8 cellular contexts compared by ENCODE assay signal in genomic region chr17:21213005-21213404, GRCh38. TPM values are rescaled to one million over a fixed set of nuclear protein-coding genes. Genes with fewer than 3 reads are reported as not detected.
DNase-seq lines count a peak whose midpoint lies in the region; ATAC-seq and TF ChIP-seq lines count a peak whose summit lies in the region.

No MANE protein-coding gene starts in this region.

- H3K4me2 ChIP-seq in mammary epithelial cell (ENCODE audit: insufficient read depth, low read depth, low read length) = peak overlapping the region; percentile 89

- peaks cover 31% of the 10 kb centered on the region for H3K36me3 ChIP-seq in HUES48 (ENCODE audit: control insufficient read depth, insufficient read depth, low read length)
- H3K36me3 ChIP-seq in mammary epithelial cell (ENCODE audit: insufficient read depth, low read length) = peaks cover 3% of the 10 kb centered on the region

- dilution Hi-C loops in mammary epithelial cell (cut with HindIII; ENCODE audit: low sequenced_read_pairs) = loop anchor here (5.0 kb wide), 2 partner anchors 64 to 81 kb away; no protein-coding TSS in a partner anchor

- H3K27me3 ChIP-seq in HUES48 (ENCODE audit: control insufficient read depth, insufficient read depth, low read length) (no peaks in the 10 kb centered on the region), mammary epithelial cell (ENCODE audit: insufficient read depth, low read length) (no peaks in the 10 kb centered on the region), mononuclear cell (ENCODE audit: insufficient read depth, low read length) (no peaks in the 10 kb centered on the region)

- H3K4me1 ChIP-seq in HUES48 (ENCODE audit: control insufficient read depth, insufficient read depth, low read length) = peaks cover 20% of the 10 kb centered on the region
- H3K4me1 ChIP-seq in mammary epithelial cell (ENCODE audit: insufficient read depth, low read length) = peaks cover 41% of the 10 kb centered on the region
- peaks cover 55% of the 10 kb centered on the region for H3K4me1 ChIP-seq in mononuclear cell (ENCODE audit: insufficient read depth, low read length)

- peak overlapping the region; percentile 94 for H3K4me3 ChIP-seq in HUES48 (ENCODE audit: low read depth, low read length)
- peak overlapping the region; percentile 78 to 96 (median 93) for H3K4me3 ChIP-seq in mammary epithelial cell (replicated peaks in 1 of 3; ENCODE audit: insufficient read depth in 1 of 3, low read depth in 2 of 3, low read length in 3 of 3)
- peak overlapping the region; percentile 88 for H3K4me3 ChIP-seq in mononuclear cell (ENCODE audit: low read length)

- H3K9me3 ChIP-seq in HUES48 (ENCODE audit: control insufficient read depth, insufficient read depth, low read length) (no peaks in the 10 kb centered on the region), mammary epithelial cell (replicated peaks; ENCODE audit: insufficient read depth, low read length) (no peaks in the 10 kb centered on the region), mononuclear cell (ENCODE audit: low read depth, low read length) (no peaks in the 10 kb centered on the region)

- CTCF ChIA-PET in mammary epithelial cell (lab: Charles Lee; ENCODE audit: low non-redundant PET) = no interaction called here

- intact Hi-C loops in mammary epithelial cell (cut with micrococcal nuclease) = loop anchor here (5.0 kb wide), 1 partner anchor 171 kb away; the partner anchor contains the start of gene USP22

- H4K20me1 ChIP-seq in mammary epithelial cell (ENCODE audit: insufficient read depth, low read length) = no peaks in the 10 kb centered on the region

- ATAC-seq in HG02678 (IDR thresholded peaks at IDR 0.05; ENCODE audit: unreplicated experiment) = no peak
- no peak for ATAC-seq in GM21737 (IDR thresholded peaks at IDR 0.05; ENCODE audit: unreplicated experiment)
- no peak for ATAC-seq in HG03378 (IDR thresholded peaks at IDR 0.05; ENCODE audit: unreplicated experiment)

- TF ChIP-seq CTCF in 22Rv1 (IDR thresholded peaks at IDR 0.05) = no peak
- no peak for TF ChIP-seq CTCF in mammary epithelial cell (conservative IDR thresholded peaks at IDR 0.05 in 1 of 2, IDR thresholded peaks at IDR 0.05 in 1 of 2; ENCODE audit: extremely low read depth in 1 of 2, insufficient read depth in 1 of 2, low read depth in 1 of 2, low read length in 2 of 2)
- no peak for TF ChIP-seq CTCF in GM13977 (IDR thresholded peaks at IDR 0.05; ENCODE audit: extremely low read depth, insufficient read depth, missing control alignments)

- 15% methylated on average over 5 of the region's 5 CpGs for WGBS in mammary epithelial cell (ENCODE audit: low coverage, missing lambda C conversion rate)

- H3K27ac ChIP-seq in 22Rv1 (peak overlapping the region; percentile 90), HUES48 (ENCODE audit: low read depth, low read length) (peak overlapping the region; percentile 97), mammary epithelial cell (ENCODE audit: insufficient read depth, low read depth, low read length) (peak overlapping the region; percentile 86)

- BruUV-seq in mammary epithelial cell (replicated peaks; lab: Mats Ljungman, UMichigan) = no TSS peak

- in situ Hi-C loops in mammary epithelial cell (cut with MboI; ENCODE audit: low sequenced_read_pairs in 2 of 2) (no loop called here), GM13977 (cut with MboI; ENCODE audit: low pct_unique_long_range_greater_than_20kb, low sequenced_read_pairs, unreplicated experiment) (no loop called here)

- H2AFZ ChIP-seq in mammary epithelial cell (ENCODE audit: low read depth, low read length) = peak overlapping the region; percentile 88

- H3K79me2 ChIP-seq in mammary epithelial cell (ENCODE audit: insufficient read depth, low read length) = peaks cover 94% of the 10 kb centered on the region

- DNase-seq in mammary epithelial cell = no peak
- DNase-seq in GM13977 (ENCODE audit: low spot score) = no peak

- H3K9ac ChIP-seq in HUES48 (ENCODE audit: low read depth, low read length) = peak overlapping the region; percentile 97; the same call in 1 of the 2 replicates
- H3K9ac ChIP-seq in mammary epithelial cell (ENCODE audit: insufficient read depth, low read length) = peak overlapping the region; percentile 90

RNA-seq across cellular contexts. Expression of gene TMEM11, which starts 1.0 kb away (rescaled TPM):
- total RNA-seq in mammary epithelial cell (10 to 100 TPM; 17.2 to 35.7 TPM), mononuclear cell (15.8 TPM)
- polyA plus RNA-seq in mammary epithelial cell = 61.2 TPM
- 56.2 TPM for polyA minus RNA-seq in mammary epithelial cell

RNA-seq across cellular contexts. Expression of gene NATD1, which starts 40.2 kb away (rescaled TPM):
- total RNA-seq in mammary epithelial cell (10 to 100 TPM in 1 of 2 donors, 1 to 10 TPM in 1; 6.1 to 10.8 TPM), mononuclear cell (3.3 TPM)
- 2.8 TPM for polyA plus RNA-seq in mammary epithelial cell
- polyA minus RNA-seq in mammary epithelial cell = 4.4 TPM
